Comparison of ENCODE assay signal across 12 cellular contexts in the genomic region with DNA sequence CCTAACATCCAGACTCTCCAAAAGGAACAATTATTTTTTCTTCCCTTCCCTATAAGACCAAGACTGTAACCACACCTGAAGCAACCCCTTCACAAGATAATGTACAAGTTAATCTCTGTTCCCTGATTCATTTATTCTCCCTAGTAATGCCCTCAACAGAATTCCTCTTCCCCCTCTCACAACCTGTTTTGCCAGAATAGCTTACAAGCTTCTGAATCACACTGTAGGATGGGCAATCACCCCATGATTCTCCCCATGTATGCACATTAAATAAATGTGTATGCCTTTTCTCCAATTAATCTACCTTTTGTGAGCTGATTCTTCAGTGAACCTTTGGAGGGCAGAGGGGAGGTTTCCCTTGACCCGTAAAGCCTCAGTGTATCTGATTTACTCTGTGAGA. TPM values are rescaled to one million over a fixed set of nuclear protein-coding genes. Genes with fewer than 3 reads are reported as not detected.
DNase-seq lines count a peak whose midpoint lies in the region; ATAC-seq and TF ChIP-seq lines count a peak whose summit lies in the region.
"Had no signal": no experiment of that assay in that cellular context is flagged by ENCODE, and none has a peak within 500 bp of the region (broad histone marks: within the 10 kb centered on the region; RNA-seq: fewer than 3 reads in every experiment).

No MANE protein-coding gene starts in this region.

- H3K27me3 ChIP-seq in mammary epithelial cell (ENCODE audit: insufficient read depth, low read length) (no peaks in the 10 kb centered on the region), PC-3 (ENCODE audit: low read length) (no peaks in the 10 kb centered on the region)

- H3K36me3 Mint-ChIP-seq in MCF 10A (ENCODE audit: insufficient read depth, unreplicated experiment) (no peaks in the 10 kb centered on the region), type B pancreatic cell (no peaks in the 10 kb centered on the region)

- no peaks in the 10 kb centered on the region for H3K79me2 ChIP-seq in mammary epithelial cell (ENCODE audit: insufficient read depth, low read length)
- no peaks in the 10 kb centered on the region for H3K79me2 ChIP-seq in PC-3 (ENCODE audit: low read length)

- no peaks in the 10 kb centered on the region for H3K36me3 ChIP-seq in mammary epithelial cell (ENCODE audit: insufficient read depth, low read length)
- no peaks in the 10 kb centered on the region for H3K36me3 ChIP-seq in PC-3 (ENCODE audit: low read depth, low read length)

- POLR2A ChIA-PET in MCF 10A (lab: Yijun Ruan, JAX): interaction anchor here (2.6 kb wide), 1 partner anchor 20 kb away, joined by 12 read pairs; the partner anchor contains the start of gene RNF11
- POLR2A ChIA-PET in PC-3 (lab: Charles Lee; ENCODE audit: unreplicated experiment): interaction anchor here (0.6 kb wide), 4 partner anchors 27 to 247 kb away, joined by 4 to 16 read pairs (median 4); no protein-coding TSS in a partner anchor

- ATAC-seq in PC-3: peak; percentile 84
- no peak for ATAC-seq in GM21825 (IDR thresholded peaks at IDR 0.05; ENCODE audit: unreplicated experiment)
- ATAC-seq: Right ventricle myocardium inferior had no signal

- intact Hi-C loops in mammary epithelial cell (cut with micrococcal nuclease): loop anchor here (2.0 kb wide), 1 partner anchor 82 kb away; no protein-coding TSS in a partner anchor
- intact Hi-C loops in MCF 10A (cut with micrococcal nuclease): no loop called here
- intact Hi-C loops in PC-3 (cut with micrococcal nuclease): no loop called here

- H3K4me3 ChIP-seq in mammary epithelial cell (replicated peaks in 1 of 3; ENCODE audit: insufficient read depth in 1 of 3, low read depth in 2 of 3, low read length in 3 of 3) (no peak overlapping the region), PC-3 (ENCODE audit: low read length) (peak overlapping the region; percentile 23; the same call in 1 of the 2 replicates)

- no peaks in the 10 kb centered on the region for H3K27me3 Mint-ChIP-seq in MCF 10A (ENCODE audit: insufficient read depth, unreplicated experiment)
- H3K27me3 Mint-ChIP-seq in type B pancreatic cell: no peaks in the 10 kb centered on the region

- H3K9ac ChIP-seq in mammary epithelial cell (ENCODE audit: insufficient read depth, low read length): no peak overlapping the region
- H3K9ac ChIP-seq in PC-3 (ENCODE audit: low read length): no peak overlapping the region

- H3K4me2 ChIP-seq in mammary epithelial cell (ENCODE audit: insufficient read depth, low read depth, low read length) (no peak overlapping the region), PC-3 (ENCODE audit: low read length) (peak overlapping the region; percentile 59)

- no peak overlapping the region for H3K27ac Mint-ChIP-seq in MCF 10A (ENCODE audit: low read depth, unreplicated experiment)
- H3K27ac Mint-ChIP-seq in type B pancreatic cell: peak overlapping the region; percentile 59

- H3K4me1 Mint-ChIP-seq in MCF 10A (ENCODE audit: insufficient read depth, unreplicated experiment) (no peaks in the 10 kb centered on the region), type B pancreatic cell (ENCODE audit: unreplicated experiment) (peaks cover 7% of the 10 kb centered on the region)

- TF ChIP-seq CTCF in mammary epithelial cell (conservative IDR thresholded peaks at IDR 0.05 in 1 of 2, IDR thresholded peaks at IDR 0.05 in 1 of 2; ENCODE audit: extremely low read depth in 1 of 2, insufficient read depth in 1 of 2, low read depth in 1 of 2, low read length in 2 of 2): no peak
- TF ChIP-seq CTCF in MCF 10A (IDR thresholded peaks at IDR 0.05; ENCODE audit: unreplicated experiment): no peak
- no peak for TF ChIP-seq CTCF in PC-3 (conservative IDR thresholded peaks at IDR 0.05; ENCODE audit: low read depth, low read length)
- TF ChIP-seq CTCF in type B pancreatic cell (conservative IDR thresholded peaks at IDR 0.05): no peak

- 88% methylated on average over 1 of the region's 1 CpG for WGBS in mammary epithelial cell (ENCODE audit: low coverage, missing lambda C conversion rate)

- H3K9me2 ChIP-seq in PC-3 (replicated peaks; ENCODE audit: low read length): no peaks in the 10 kb centered on the region

- BruUV-seq in mammary epithelial cell (replicated peaks; lab: Mats Ljungman, UMichigan) (no TSS peak), MCF 10A (replicated peaks; lab: Mats Ljungman, UMichigan) (no TSS peak), PC-3 (replicated peaks; lab: Mats Ljungman, UMichigan) (no TSS peak)

- dilution Hi-C loops in mammary epithelial cell (cut with HindIII; ENCODE audit: low sequenced_read_pairs): no loop called here

- no peaks in the 10 kb centered on the region for H4K20me1 ChIP-seq in mammary epithelial cell (ENCODE audit: insufficient read depth, low read length)
- H4K20me1 ChIP-seq in PC-3 (ENCODE audit: low read length): no peaks in the 10 kb centered on the region

- no peaks in the 10 kb centered on the region for H3F3A ChIP-seq in PC-3 (ENCODE audit: low read length, unreplicated experiment)

- no peaks in the 10 kb centered on the region for H3K9me3 ChIP-seq in mammary epithelial cell (replicated peaks; ENCODE audit: insufficient read depth, low read length)
- no peaks in the 10 kb centered on the region for H3K9me3 ChIP-seq in PC-3 (ENCODE audit: low read length)

- H3K27ac ChIP-seq in mammary epithelial cell (ENCODE audit: insufficient read depth, low read depth, low read length): no peak overlapping the region
- peak overlapping the region; percentile 63 for H3K27ac ChIP-seq in PC-3 (ENCODE audit: low read length)
- H3K27ac ChIP-seq in epithelial cell of prostate: peak overlapping the region; percentile 72

- DNase-seq in mammary epithelial cell (peak; percentile 68), MCF 10A (ENCODE audit: unreplicated experiment) (no peak), PC-3 (peak; percentile 88), epithelial cell of prostate (ENCODE audit: low read depth, low spot score) (no peak), type B pancreatic cell (ENCODE audit: extremely low spot score, unreplicated experiment) (no peak), DMS53 (lab: John Stamatoyannopoulos, UW) (no peak)
- no peak for DNase-seq in activated naive CD4-positive, alpha-beta T cell (lab: John Stamatoyannopoulos, UW)
- DNase-seq: DMS79 treated with DMSO at 0.1 percent for 48 hours, head of caudate nucleus, NCI-H2171 had no signal

- H3K4me1 ChIP-seq in mammary epithelial cell (ENCODE audit: insufficient read depth, low read length) (peaks cover 16% of the 10 kb centered on the region), PC-3 (ENCODE audit: insufficient read depth, low read length) (peaks cover 28% of the 10 kb centered on the region)

- peak overlapping the region; percentile 0 for H2AFZ ChIP-seq in mammary epithelial cell (ENCODE audit: low read depth, low read length)
- 0 out of 2 replicates have a peak overlapping the region, but pooled peaks have one; percentile 14 for H2AFZ ChIP-seq in PC-3 (ENCODE audit: low read length)

- in situ Hi-C loops in mammary epithelial cell (cut with MboI; ENCODE audit: low sequenced_read_pairs in 2 of 2): no loop called here

- no peaks in the 10 kb centered on the region for H3K9me3 Mint-ChIP-seq in MCF 10A (ENCODE audit: unreplicated experiment)
- H3K9me3 Mint-ChIP-seq in type B pancreatic cell: no peaks in the 10 kb centered on the region

- H3K4me3 Mint-ChIP-seq in MCF 10A (ENCODE audit: unreplicated experiment) (no peak overlapping the region), type B pancreatic cell (no peak overlapping the region)

- CTCF ChIA-PET in mammary epithelial cell (lab: Charles Lee; ENCODE audit: low non-redundant PET): interaction anchor here (0.6 kb wide), 1 partner anchor 81 kb away, joined by 3 read pairs; no protein-coding TSS in a partner anchor
- CTCF ChIA-PET in MCF 10A (lab: Yijun Ruan, JAX): interaction anchor here (0.5 to 2.3 kb wide), 7 partner anchors 20 to 281 kb away, joined by 3 to 20 read pairs (median 3); no protein-coding TSS in a partner anchor
- CTCF ChIA-PET in PC-3 (lab: Charles Lee): interaction anchor here (0.7 kb wide), 1 partner anchor 24 kb away, joined by 3 read pairs; no protein-coding TSS in a partner anchor

RNA-seq across cellular contexts. Expression of gene RNF11, which starts 20.9 kb away (rescaled TPM):
- 10 to 100 TPM; 82.7 to 92.0 TPM for total RNA-seq in mammary epithelial cell
- polyA plus RNA-seq in mammary epithelial cell: 79.5 TPM
- polyA minus RNA-seq in mammary epithelial cell: 187 TPM
- total RNA-seq in MCF 10A (2022): 73.1 and 86.0 TPM in 2 replicates
- 117 and 169 TPM in 2 replicates for total RNA-seq in PC-3 (2014; rRNA removed)
- 61.8 and 110 TPM in 2 replicates for total RNA-seq in type B pancreatic cell (ENCODE audit: low replicate concordance)

Comparison
In these comparisons a context has a peak if more than half of its experiments do, and no peak if none do; other contexts are left out.
1. DNase-seq: peak in mammary epithelial cell (single experiment) and PC-3 (single experiment); none in MCF 10A (single experiment), epithelial cell of prostate (single experiment), type B pancreatic cell (single experiment), activated naive CD4-positive, alpha-beta T cell (0 of 4) and DMS53 (single experiment).